In genomic region chr18:42137671-42138375, GRCh38 we compare ENCODE assay signal across 34 cellular contexts.
DNase-seq lines count a peak whose midpoint lies in the region; ATAC-seq, FAIRE-seq and TF ChIP-seq lines count a peak whose summit lies in the region.
"Had no signal": no experiment of that assay in that cellular context is flagged by ENCODE, and none has a peak within 500 bp of the region (broad histone marks: within the 10 kb centered on the region; RNA-seq: fewer than 3 reads in every experiment).

No MANE protein-coding gene starts in this region.

- 0 out of 3 replicates have a peak, but pooled peaks have one; percentile 17 for ATAC-seq in GM12878
- no peak for ATAC-seq in activated CD8-positive, alpha-beta T cell treated with anti-CD3 and anti-CD28 coated beads, Interleukin-2, amount 10 ng/mL, durations not matched to agents 7 days and 5 days
- ATAC-seq: A549; left lobe of liver; right cardiac atrium; stimulated activated naive CD8-positive, alpha-beta T cell treated with anti-CD3 and anti-CD28 coated beads, Interleukin-15, Interleukin-2, amounts not matched to agents 100 U/mL and 50 U/mL, for 24 hours; WTC11 had no signal

- no peaks in the 10 kb centered on the region for H4K20me1 ChIP-seq in GM12878 (ENCODE audit: control insufficient read depth, insufficient read depth)

- H3K4me3 Mint-ChIP-seq in progenitor cell of endocrine pancreas (ENCODE audit: low read depth): no peak overlapping the region
- no peak overlapping the region for H3K4me3 Mint-ChIP-seq in glutamatergic neuron (ENCODE audit: unreplicated experiment)
- H3K4me3 Mint-ChIP-seq in activated CD8-positive, alpha-beta T cell treated with anti-CD3 and anti-CD28 coated beads, Interleukin-2, amount 10 ng/mL, durations not matched to agents 7 days and 5 days: no peak overlapping the region
- H3K4me3 Mint-ChIP-seq: activated CD4-positive, alpha-beta T cell treated with anti-CD3 and anti-CD28 coated beads, Interleukin-2, amount 10 ng/mL, durations not matched to agents 24 days and 14 days; activated naive CD8-positive, alpha-beta T cell; CD4-positive, CD25-positive, alpha-beta regulatory T cell; H9; immature natural killer cell; memory B cell; neural progenitor cell; WTC11 had no signal

- CTCF ChIA-PET in GM12878 (lab: Yijun Ruan, JAX): interaction anchor here (0.7 to 3.7 kb wide), 10 partner anchors 8 to 161 kb away, joined by 3 to 18 read pairs (median 5); no protein-coding TSS in a partner anchor
- CTCF ChIA-PET in activated CD8-positive, alpha-beta T cell treated with anti-CD3 and anti-CD28 coated beads, Interleukin-2, amount 10 ng/mL, durations not matched to agents 7 days and 5 days (lab: Charles Lee): interaction anchor here (1.0 to 1.1 kb wide), 2 partner anchors 24 to 1133 kb away, joined by 3 read pairs; no protein-coding TSS in a partner anchor

- no peak for TF ChIP-seq EP300 in GM12878 (IDR thresholded peaks at IDR 0.05; ENCODE audit: borderline replicate concordance in 1 of 2, control insufficient read depth in 1 of 2, low read depth in 2 of 2, low read length in 2 of 2)

- POLR2A ChIA-PET in GM12878 (lab: Charles Lee): interaction anchor here (0.5 to 1.0 kb wide), 2 partner anchors 9 kb away, joined by 3 read pairs; no protein-coding TSS in a partner anchor
- POLR2A ChIA-PET in activated CD8-positive, alpha-beta T cell treated with anti-CD3 and anti-CD28 coated beads, Interleukin-2, amount 10 ng/mL, durations not matched to agents 7 days and 5 days (lab: Charles Lee): no interaction called here

- no peaks in the 10 kb centered on the region for H3K4me1 ChIP-seq in GM12878 (ENCODE audit: control insufficient read depth, insufficient read depth, low read length)
- H3K4me1 ChIP-seq: A549, breast epithelium, neural progenitor cell, spleen, testis had no signal

- no peaks in the 10 kb centered on the region for H3K36me3 ChIP-seq in GM12878 (ENCODE audit: control insufficient read depth in 2 of 2, insufficient read depth in 2 of 2, low read length in 1 of 2)
- H3K36me3 ChIP-seq: breast epithelium, neural progenitor cell, spleen had no signal

- H3K9me3 Mint-ChIP-seq in progenitor cell of endocrine pancreas (ENCODE audit: low read depth) (peaks cover 11% of the 10 kb centered on the region), glutamatergic neuron (ENCODE audit: unreplicated experiment) (peaks cover 6% of the 10 kb centered on the region)
- H3K9me3 Mint-ChIP-seq in activated CD8-positive, alpha-beta T cell treated with anti-CD3 and anti-CD28 coated beads, Interleukin-2, amount 10 ng/mL, durations not matched to agents 7 days and 5 days (ENCODE audit: insufficient read depth): no peaks in the 10 kb centered on the region

- no peak for TF ChIP-seq POLR2A in GM12878 (IDR thresholded peaks at IDR 0.05; ENCODE audit: low read depth, low read length)

- H3K4me3 ChIP-seq in GM12878: no peak overlapping the region
- H3K4me3 ChIP-seq: A549, breast epithelium, neural progenitor cell, SK-N-MC, spleen, testis had no signal

- TF ChIP-seq CTCF in GM12878 (IDR thresholded peaks at IDR 0.05 in 2 of 3, conservative IDR thresholded peaks at IDR 0.05 in 1 of 3; ENCODE audit: control insufficient read depth in 2 of 3, extremely low read depth in 1 of 3, insufficient read depth in 1 of 3, low read depth in 3 of 3, low read length in 3 of 3) (no peak), progenitor cell of endocrine pancreas (IDR thresholded peaks at IDR 0.05; ENCODE audit: unreplicated experiment) (no peak), glutamatergic neuron (IDR thresholded peaks at IDR 0.05; ENCODE audit: partially characterized antibody, unreplicated experiment) (no peak)

- no peaks in the 10 kb centered on the region for H3K27me3 Mint-ChIP-seq in progenitor cell of endocrine pancreas
- H3K27me3 Mint-ChIP-seq in glutamatergic neuron (ENCODE audit: unreplicated experiment): peaks cover 3% of the 10 kb centered on the region
- peaks cover 7% of the 10 kb centered on the region for H3K27me3 Mint-ChIP-seq in activated CD8-positive, alpha-beta T cell treated with anti-CD3 and anti-CD28 coated beads, Interleukin-2, amount 10 ng/mL, durations not matched to agents 7 days and 5 days (ENCODE audit: low read depth)

- H3K27ac Mint-ChIP-seq in progenitor cell of endocrine pancreas (peak overlapping the region; percentile 50), glutamatergic neuron (ENCODE audit: unreplicated experiment) (no peak overlapping the region)
- no peak overlapping the region for H3K27ac Mint-ChIP-seq in activated CD8-positive, alpha-beta T cell treated with anti-CD3 and anti-CD28 coated beads, Interleukin-2, amount 10 ng/mL, durations not matched to agents 7 days and 5 days
- H3K27ac Mint-ChIP-seq: activated CD4-positive, alpha-beta T cell treated with anti-CD3 and anti-CD28 coated beads, Interleukin-2, amount 10 ng/mL, durations not matched to agents 24 days and 14 days; activated naive CD8-positive, alpha-beta T cell; CD4-positive, CD25-positive, alpha-beta regulatory T cell; H9; immature natural killer cell; memory B cell; neural progenitor cell; WTC11 had no signal

- in situ Hi-C loops in GM12878 (cut with MboI): no loop called here

- no peaks in the 10 kb centered on the region; the same call in 2 of the 3 replicates for H3K9me3 ChIP-seq in GM12878 (replicated peaks; ENCODE audit: control insufficient read depth, insufficient read depth, low read length)
- H3K9me3 ChIP-seq: testis had no signal

- no TSS peak for BruUV-seq in GM12878 (replicated peaks; lab: Mats Ljungman, UMichigan)

- no peak overlapping the region for H2AFZ ChIP-seq in GM12878 (ENCODE audit: control insufficient read depth, low read depth, low read length)
- H2AFZ ChIP-seq: neural progenitor cell had no signal

- H3K9ac ChIP-seq in GM12878 (ENCODE audit: control insufficient read depth, insufficient read depth, low read length): no peak overlapping the region
- H3K9ac ChIP-seq: neural progenitor cell had no signal

- H3K4me2 ChIP-seq in GM12878 (ENCODE audit: control insufficient read depth, insufficient read depth): no peak overlapping the region
- H3K4me2 ChIP-seq: A549, neural progenitor cell had no signal

- no peak overlapping the region for H3K27ac ChIP-seq in GM12878 (ENCODE audit: control insufficient read depth, insufficient read depth)
- H3K27ac ChIP-seq: A549, breast epithelium, HL-60, neural progenitor cell, SK-N-MC, spleen, testis had no signal

- RAD21 ChIA-PET in GM12878 (lab: Charles Lee; ENCODE audit: unreplicated experiment): interaction anchor here (0.8 to 2.0 kb wide), 3 partner anchors 23 to 50 kb away, joined by 3 to 7 read pairs (median 4); no protein-coding TSS in a partner anchor

- no peak for FAIRE-seq in GM12878 (lab: Jason Lieb, UNC)
- FAIRE-seq: A549, G401.6 had no signal

- DNase-seq in NCI-H2227 (lab: John Stamatoyannopoulos, UW; ENCODE audit: unreplicated experiment) (peak; percentile 11), NCI-H2227 treated with DMSO at 0.1 percent for 48 hours (lab: John Stamatoyannopoulos, UW) (no peak), NCI-H146 (lab: John Stamatoyannopoulos, UW) (peak; percentile 43), GM12878 (ENCODE audit: low read depth, low spot score) (no peak), progenitor cell of endocrine pancreas (ENCODE audit: low spot score, unreplicated experiment) (no peak), glutamatergic neuron (no peak), GM19238 (ENCODE audit: insufficient read length, low spot score) (no peak)
- DNase-seq in activated CD8-positive, alpha-beta T cell treated with anti-CD3 and anti-CD28 coated beads, Interleukin-2, amount 10 ng/mL, durations not matched to agents 7 days and 5 days: no peak
- DNase-seq: activated CD4-positive, alpha-beta T cell treated with anti-CD3 and anti-CD28 coated beads, Interleukin-2, amount 10 ng/mL, durations not matched to agents 24 days and 14 days; activated effector memory CD4-positive, alpha-beta T cell treated with Interleukin-2 at 50 U/mL for 16 hours; AML-193; CD4-positive, CD25-positive, alpha-beta regulatory T cell; H9; hypothalamus; immature natural killer cell; MM.1S; NCI-H187 treated with DMSO at 0.1 percent for 48 hours; NCI-H446; posterior cingulate gyrus; right cardiac atrium; spleen; stimulated activated CD4-positive, alpha-beta T cell treated with anti-CD3 and anti-CD28 coated beads, Interleukin-2, amount 100 ng/mL, for 24 hours; stimulated activated naive CD8-positive, alpha-beta T cell treated with anti-CD3 and anti-CD28 coated beads, Interleukin-15, Interleukin-2, amounts not matched to agents 100 U/mL and 50 U/mL, for 24 hours; testis had no signal

- intact Hi-C loops in GM12878 (cut with micrococcal nuclease; ENCODE audit: unreplicated experiment): no loop called here

- 33% methylated on average over 3 of the region's 3 CpGs for WGBS in GM12878 (ENCODE audit: insufficient coverage, insufficient replicate concordance, low lambda C conversion rate, missing lambda C conversion rate)

- H3K27me3 ChIP-seq in GM12878 (replicated peaks in 1 of 2; ENCODE audit: control insufficient read depth in 2 of 2, insufficient read depth in 2 of 2, low read length in 1 of 2): no peaks in the 10 kb centered on the region
- H3K27me3 ChIP-seq: breast epithelium, neural progenitor cell, spleen, testis had no signal

- no peaks in the 10 kb centered on the region for H3K79me2 ChIP-seq in GM12878 (ENCODE audit: control insufficient read depth, insufficient read depth, low read length)

- peaks cover 1% of the 10 kb centered on the region for H3K4me1 Mint-ChIP-seq in progenitor cell of endocrine pancreas (ENCODE audit: low read depth)
- no peaks in the 10 kb centered on the region for H3K4me1 Mint-ChIP-seq in glutamatergic neuron (ENCODE audit: low read depth, unreplicated experiment)
- H3K4me1 Mint-ChIP-seq in activated CD8-positive, alpha-beta T cell treated with anti-CD3 and anti-CD28 coated beads, Interleukin-2, amount 10 ng/mL, durations not matched to agents 7 days and 5 days (ENCODE audit: low read depth): no peaks in the 10 kb centered on the region
- H3K4me1 Mint-ChIP-seq: activated CD4-positive, alpha-beta T cell treated with anti-CD3 and anti-CD28 coated beads, Interleukin-2, amount 10 ng/mL, durations not matched to agents 24 days and 14 days; CD4-positive, CD25-positive, alpha-beta regulatory T cell; H9; immature natural killer cell; memory B cell; WTC11 had no signal

- SMC1A ChIA-PET in GM12878 (lab: Charles Lee; ENCODE audit: uncharacterized antibody, unreplicated experiment): interaction anchor here (0.9 to 3.3 kb wide), 8 partner anchors 9 to 136 kb away, joined by 3 to 14 read pairs (median 5); no protein-coding TSS in a partner anchor

- no peak for TF ChIP-seq RAD21 in GM12878 (IDR thresholded peaks at IDR 0.05; ENCODE audit: insufficient read depth, low read depth, low read length)

- H3K36me3 Mint-ChIP-seq in progenitor cell of endocrine pancreas (ENCODE audit: insufficient read depth): peaks cover 4% of the 10 kb centered on the region
- peaks cover 12% of the 10 kb centered on the region for H3K36me3 Mint-ChIP-seq in glutamatergic neuron (ENCODE audit: unreplicated experiment)
- no peaks in the 10 kb centered on the region for H3K36me3 Mint-ChIP-seq in activated CD8-positive, alpha-beta T cell treated with anti-CD3 and anti-CD28 coated beads, Interleukin-2, amount 10 ng/mL, durations not matched to agents 7 days and 5 days (ENCODE audit: low read depth)
- H3K36me3 Mint-ChIP-seq: CD4-positive, CD25-positive, alpha-beta regulatory T cell; memory B cell had no signal

TF ChIP-seq in GM12878, 131 proteins besides CTCF, POLR2A, EP300 and RAD21:
- no peak for TF ChIP-seq JUNB (IDR thresholded peaks at IDR 0.05)

Comparison
In these comparisons a context has a peak if more than half of its experiments do, and no peak if none do; other contexts are left out.
1. DNase-seq: peak in NCI-H2227 (single experiment) and NCI-H146 (single experiment); none in NCI-H2227 treated with DMSO at 0.1 percent for 48 hours (single experiment), GM12878 (single experiment), progenitor cell of endocrine pancreas (single experiment), glutamatergic neuron (single experiment), activated CD8-positive, alpha-beta T cell treated with anti-CD3 and anti-CD28 coated beads, Interleukin-2, amount 10 ng/mL, durations not matched to agents 7 days and 5 days (single experiment) and GM19238 (single experiment).